9 cellular contexts compared by ENCODE assay signal in the genomic region with DNA sequence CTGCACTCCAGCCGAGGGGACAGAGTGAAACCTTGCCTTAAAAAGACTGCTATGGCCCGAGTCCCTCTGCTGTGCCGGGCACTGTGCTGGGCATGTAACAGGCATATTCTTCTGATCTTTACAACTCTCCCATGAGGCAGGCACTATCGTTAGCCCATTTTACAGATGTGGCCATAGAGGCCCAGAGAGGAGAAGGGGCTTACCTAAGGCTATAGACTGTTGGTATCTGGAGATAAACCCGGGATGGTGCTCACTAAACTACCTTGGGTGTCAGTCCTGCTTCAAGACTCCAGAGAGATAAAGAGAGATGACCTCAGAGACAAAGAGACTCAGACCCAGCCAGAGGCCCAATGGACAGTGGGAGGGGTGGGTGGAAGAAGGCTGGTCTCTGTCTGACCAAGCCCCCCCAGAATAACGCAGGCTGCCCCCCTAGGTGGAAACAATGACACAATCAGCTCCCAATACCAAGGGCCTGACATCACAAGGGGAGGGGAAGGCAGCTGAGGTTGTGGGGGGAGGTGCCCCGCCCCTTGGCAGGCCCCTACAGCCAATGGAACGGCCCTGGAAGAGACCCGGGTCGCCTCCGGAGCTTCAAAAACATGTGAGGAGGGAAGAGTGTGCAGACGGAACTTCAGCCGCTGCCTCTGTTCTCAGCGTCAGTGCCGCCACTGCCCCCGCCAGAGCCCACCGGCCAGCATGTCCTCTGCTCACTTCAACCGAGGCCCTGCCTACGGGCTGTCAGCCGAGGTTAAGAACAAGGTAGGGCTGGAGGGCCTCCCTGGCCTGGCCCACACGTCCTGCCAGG. TPM values are rescaled to one million over a fixed set of nuclear protein-coding genes. Genes with fewer than 3 reads are reported as not detected.
DNase-seq lines count a peak whose midpoint lies in the region; ATAC-seq, FAIRE-seq and TF ChIP-seq lines count a peak whose summit lies in the region.
"Had no signal": no experiment of that assay in that cellular context is flagged by ENCODE, and none has a peak within 500 bp of the region (broad histone marks: within the 10 kb centered on the region; RNA-seq: fewer than 3 reads in every experiment).

A gene (plus strand): TSS at position 620 of the 805 bp plus-strand sequence. CDS start 77 bp downstream, at position 697.

- H3K4me3 ChIP-seq in epithelial cell of proximal tubule (ENCODE audit: low read depth, low read length): no peak within 1 kb of the TSS

- FAIRE-seq in urothelium cell line (lab: Jason Lieb, UNC): no peak

- no peak for ATAC-seq in GM19395 (IDR thresholded peaks at IDR 0.05; ENCODE audit: unreplicated experiment)

- DNase-seq in NCI-H2227 (lab: John Stamatoyannopoulos, UW; ENCODE audit: unreplicated experiment): peak; percentile 30
- no peak for DNase-seq in NCI-H2227 treated with DMSO at 0.1 percent for 48 hours (lab: John Stamatoyannopoulos, UW)
- DNase-seq in epithelial cell of proximal tubule (ENCODE audit: low read depth): no peak
- no peak for DNase-seq in mesenteric fat pad (ENCODE audit: low spot score)
- peak; percentile 60 for DNase-seq in urothelium cell line (ENCODE audit: low spot score)
- no peak for DNase-seq in NCI-H2171 (lab: John Stamatoyannopoulos, UW)
- DNase-seq in stimulated activated CD4-positive, alpha-beta T cell treated with anti-CD3 and anti-CD28 coated beads, Interleukin-4, amount 100 ng/mL, for 1 hour: no peak
- DNase-seq: NCI-H345 had no signal

- no peak for TF ChIP-seq CTCF in epithelial cell of proximal tubule (conservative IDR thresholded peaks at IDR 0.05; ENCODE audit: low read depth, low read length)

RNA-seq across cellular contexts. Expression of the gene that starts here (rescaled TPM):
- total RNA-seq in epithelial cell of proximal tubule: 5.6 and 16.1 TPM in 2 replicates
- 21.8 TPM for total RNA-seq in mesenteric fat pad

Comparison
In these comparisons a context has a peak if more than half of its experiments do, and no peak if none do; other contexts are left out.
1. DNase-seq: peak in NCI-H2227 (single experiment) and urothelium cell line (single experiment); none in NCI-H2227 treated with DMSO at 0.1 percent for 48 hours (single experiment), epithelial cell of proximal tubule (single experiment), mesenteric fat pad (single experiment), NCI-H2171 (single experiment) and stimulated activated CD4-positive, alpha-beta T cell treated with anti-CD3 and anti-CD28 coated beads, Interleukin-4, amount 100 ng/mL, for 1 hour (single experiment).